ENCODE assay signal across 26 cellular contexts in the genomic region with DNA sequence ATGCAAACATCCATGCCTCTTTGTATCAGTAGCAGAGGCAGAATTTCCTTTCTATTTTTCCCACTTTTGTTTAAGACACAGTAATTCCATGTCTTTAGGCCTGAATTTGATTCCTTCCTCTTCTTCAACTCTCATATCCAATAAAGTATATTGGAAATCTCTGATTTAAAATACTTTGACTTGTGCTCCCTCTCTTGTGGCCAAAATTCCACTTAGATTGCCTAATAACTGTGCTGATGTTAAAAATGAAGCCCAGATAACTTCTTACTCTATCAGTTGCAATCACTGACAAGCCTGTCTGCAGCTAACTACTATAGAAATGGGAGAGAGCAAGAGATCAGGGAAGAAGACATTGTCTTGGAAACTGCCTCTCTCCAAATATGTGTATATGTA.
DNase-seq lines count a peak whose midpoint lies in the region; ATAC-seq, FAIRE-seq and TF ChIP-seq lines count a peak whose summit lies in the region.
"Had no signal": no experiment of that assay in that cellular context is flagged by ENCODE, and none has a peak within 500 bp of the region (broad histone marks: within the 10 kb centered on the region; RNA-seq: fewer than 3 reads in every experiment).

No MANE protein-coding gene starts in this region.

- no peaks in the 10 kb centered on the region for H3K9me3 ChIP-seq in pancreas
- H3K9me3 ChIP-seq: breast epithelium, heart right ventricle, spleen, thoracic aorta had no signal

- H3K36me3 ChIP-seq in pancreas: no peaks in the 10 kb centered on the region
- H3K36me3 ChIP-seq: breast epithelium, heart right ventricle, spleen, thoracic aorta had no signal

- intact Hi-C loops in pancreas (cut with DNase I): no loop called here

- H3K27me3 ChIP-seq in pancreas: peaks cover 0 to 8% (median 0%) of the 10 kb centered on the region in 4 donors
- H3K27me3 ChIP-seq: breast epithelium, foreskin keratinocyte, heart right ventricle, spleen had no signal

- ATAC-seq in pancreas (peak in 3 of 4 donors; percentile 8 to 24 (median 18)), HG02678 (IDR thresholded peaks at IDR 0.05; ENCODE audit: unreplicated experiment) (no peak), HG03097 (IDR thresholded peaks at IDR 0.05; ENCODE audit: low FRiP score, unreplicated experiment) (no peak)
- ATAC-seq: activated CD4-positive, alpha-beta T cell treated with anti-CD3 and anti-CD28 coated beads for 36 hours; activated CD8-positive, alpha-beta T cell treated with anti-CD3 and anti-CD28 coated beads, Interleukin-2, amount 10 ng/mL, durations not matched to agents 7 days and 5 days; foreskin keratinocyte; stimulated activated naive CD8-positive, alpha-beta T cell treated with anti-CD3 and anti-CD28 coated beads, Interleukin-15, amount 100 ng/mL, for 72 hours had no signal

- H3K4me1 ChIP-seq in pancreas: peaks cover 0 to 20% (median 6%) of the 10 kb centered on the region in 3 donors
- H3K4me1 ChIP-seq: breast epithelium, foreskin keratinocyte, spleen had no signal

- peak overlapping the region; percentile 23; the same call in 1 of the 2 replicates for H3K27ac ChIP-seq in VCaP
- peak overlapping the region in 1 of 4 donors; percentile 31 for H3K27ac ChIP-seq in pancreas
- H3K27ac ChIP-seq: foreskin keratinocyte, spleen had no signal

- DNase-seq in EH (ENCODE audit: low read depth) (peak; percentile 18), fibroblast of pulmonary artery (ENCODE audit: low read depth) (peak; percentile 11), pancreas (no peak), NCI-H446 treated with DMSO at 0.1 percent for 48 hours (lab: John Stamatoyannopoulos, UW) (no peak)
- DNase-seq: ACHN; activated CD4-positive, alpha-beta T cell treated with anti-CD3 and anti-CD28 coated beads for 36 hours; activated CD8-positive, alpha-beta T cell treated with anti-CD3 and anti-CD28 coated beads, Interleukin-2, amount 10 ng/mL, durations not matched to agents 7 days and 5 days; activated naive CD4-positive, alpha-beta T cell treated with anti-CD3 and anti-CD28 coated beads for 36 hours; CD8-positive, alpha-beta memory T cell; DMS 273 treated with DMSO at 0.1 percent for 48 hours; effector CD4-positive, alpha-beta T cell; NCI-H2107; spleen; stimulated activated CD4-positive, alpha-beta T cell treated with anti-CD3 and anti-CD28 coated beads, Interleukin-2, amount 100 ng/mL, for 24 hours; stimulated activated naive CD8-positive, alpha-beta T cell treated with anti-CD3 and anti-CD28 coated beads, Interleukin-15, amount 100 ng/mL, for 72 hours; SW 1271 had no signal

- no peak for TF ChIP-seq CTCF in VCaP (conservative IDR thresholded peaks at IDR 0.05)
- no peak for TF ChIP-seq CTCF in fibroblast of pulmonary artery (IDR thresholded peaks at IDR 0.05; ENCODE audit: low read length, missing control alignments)
- TF ChIP-seq CTCF in pancreas (IDR thresholded peaks at IDR 0.05): no peak

- FAIRE-seq in pancreas (lab: Jason Lieb, UNC): no peak
- FAIRE-seq: RCC 7860, urothelium cell line had no signal

- H3K4me3 ChIP-seq in fibroblast of pulmonary artery (replicated peaks; ENCODE audit: low read depth, low read length) (no peak overlapping the region), pancreas (no peak overlapping the region)
- H3K4me3 ChIP-seq: breast epithelium, heart right ventricle, lung, spleen, thoracic aorta had no signal

Comparison
In these comparisons a context has a peak if more than half of its experiments do, and no peak if none do; other contexts are left out.
1. DNase-seq: peak in EH (single experiment) and fibroblast of pulmonary artery (single experiment); none in pancreas (0 of 6) and NCI-H446 treated with DMSO at 0.1 percent for 48 hours (single experiment).
2. ATAC-seq: peak in pancreas (3 of 4); none in HG02678 (single experiment) and HG03097 (single experiment).